Comparison of ENCODE assay signal across 10 cellular contexts in the genomic region with DNA sequence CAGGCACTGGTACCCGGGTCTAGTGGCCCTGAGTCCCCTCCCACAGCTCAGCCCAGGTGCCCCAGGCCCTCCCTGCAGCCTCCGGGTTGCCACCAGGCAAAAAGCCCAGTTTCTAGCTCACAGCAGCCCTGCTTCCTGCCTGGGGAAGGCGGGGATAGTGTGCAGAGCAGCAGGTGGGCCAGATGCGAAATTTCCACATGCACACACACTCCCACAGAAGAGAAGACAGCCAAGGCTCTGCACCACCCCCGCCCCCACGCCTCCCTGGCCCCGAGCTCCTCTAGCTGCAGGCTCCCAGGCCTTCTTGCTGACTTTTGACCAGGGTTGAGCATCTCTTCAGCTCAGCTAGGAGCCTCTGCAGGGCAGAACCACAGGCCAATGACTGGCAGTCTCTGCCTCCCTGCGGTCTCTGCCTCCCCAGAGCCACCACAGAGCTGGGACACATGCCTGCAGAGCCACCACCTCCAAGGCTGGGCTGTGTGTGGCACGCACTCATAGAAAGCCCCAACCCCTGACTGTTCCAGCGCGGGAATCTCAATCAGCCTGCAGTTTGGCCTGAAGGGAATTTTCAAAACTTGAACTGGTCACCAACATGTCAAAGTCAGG. TPM values are rescaled to one million over a fixed set of nuclear protein-coding genes. Genes with fewer than 3 reads are reported as not detected.
DNase-seq lines count a peak whose midpoint lies in the region; ATAC-seq and TF ChIP-seq lines count a peak whose summit lies in the region.
"Had no signal": no experiment of that assay in that cellular context is flagged by ENCODE, and none has a peak within 500 bp of the region (broad histone marks: within the 10 kb centered on the region; RNA-seq: fewer than 3 reads in every experiment).

No MANE protein-coding gene starts in this region.

- peaks cover 22% of the 10 kb centered on the region for H3K36me3 Mint-ChIP-seq in activated T-cell treated with anti-CD3 and anti-CD28 coated beads, Interleukin-2, amount 50 U/mL, for 4 hours (ENCODE audit: insufficient read depth)

- H3K27me3 Mint-ChIP-seq in activated T-cell treated with anti-CD3 and anti-CD28 coated beads, Interleukin-2, amount 50 U/mL, for 4 hours (ENCODE audit: low read depth) = no peaks in the 10 kb centered on the region
- H3K27me3 Mint-ChIP-seq in stimulated activated naive CD8-positive, alpha-beta T cell treated with anti-CD3 and anti-CD28 coated beads, Interleukin-15, amount 100 ng/mL, for 72 hours = no peaks in the 10 kb centered on the region

- no peak for DNase-seq in activated T-cell treated with anti-CD3 and anti-CD28 coated beads, Interleukin-2, amount 50 U/mL, for 4 hours
- no peak for DNase-seq in activated T-cell treated with anti-CD3 and anti-CD28 coated beads for 4 hours
- peak; percentile 28 for DNase-seq in NCI-H1092 (lab: John Stamatoyannopoulos, UW)
- DNase-seq in cardiac fibroblast (ENCODE audit: low read depth in 2 of 2) = peak; percentile 18 to 56
- DNase-seq in stimulated activated naive CD8-positive, alpha-beta T cell treated with anti-CD3 and anti-CD28 coated beads, Interleukin-15, amount 100 ng/mL, for 72 hours = peak; percentile 43 to 63
- no peak for DNase-seq in SKM-1 (lab: John Stamatoyannopoulos, UW; ENCODE audit: unreplicated experiment)
- no peak for DNase-seq in hypothalamus (lab: John Stamatoyannopoulos, UW)
- DNase-seq in GM03348 (ENCODE audit: low spot score) = no peak

- H3K4me1 Mint-ChIP-seq in activated T-cell treated with anti-CD3 and anti-CD28 coated beads, Interleukin-2, amount 50 U/mL, for 4 hours (ENCODE audit: low read depth) = peaks cover 38% of the 10 kb centered on the region
- peaks cover 67% of the 10 kb centered on the region for H3K4me1 Mint-ChIP-seq in stimulated activated naive CD8-positive, alpha-beta T cell treated with anti-CD3 and anti-CD28 coated beads, Interleukin-15, amount 100 ng/mL, for 72 hours

- no peak overlapping the region for H3K4me3 ChIP-seq in cardiac fibroblast (replicated peaks in 1 of 2; ENCODE audit: low read depth in 2 of 2, low read length in 2 of 2)
- H3K4me3 ChIP-seq: thoracic aorta had no signal

- TF ChIP-seq CTCF in cardiac fibroblast (IDR thresholded peaks at IDR 0.05; ENCODE audit: low read depth, low read length) = no peak

- ATAC-seq in activated T-cell treated with anti-CD3 and anti-CD28 coated beads, Interleukin-2, amount 50 U/mL, for 4 hours = peak; percentile 76 to 82
- ATAC-seq in stimulated activated naive CD8-positive, alpha-beta T cell treated with anti-CD3 and anti-CD28 coated beads, Interleukin-15, amount 100 ng/mL, for 72 hours = peak; percentile 91

- H3K27ac Mint-ChIP-seq in stimulated activated naive CD8-positive, alpha-beta T cell treated with anti-CD3 and anti-CD28 coated beads, Interleukin-15, amount 100 ng/mL, for 72 hours = peak overlapping the region in 1 of 2 donors; percentile 90

- H3K4me3 Mint-ChIP-seq in activated T-cell treated with anti-CD3 and anti-CD28 coated beads, Interleukin-2, amount 50 U/mL, for 4 hours = no peak overlapping the region
- H3K4me3 Mint-ChIP-seq in stimulated activated naive CD8-positive, alpha-beta T cell treated with anti-CD3 and anti-CD28 coated beads, Interleukin-15, amount 100 ng/mL, for 72 hours = peak overlapping the region; percentile 35 to 72

- no peaks in the 10 kb centered on the region for H3K9me3 Mint-ChIP-seq in activated T-cell treated with anti-CD3 and anti-CD28 coated beads, Interleukin-2, amount 50 U/mL, for 4 hours
- H3K9me3 Mint-ChIP-seq in stimulated activated naive CD8-positive, alpha-beta T cell treated with anti-CD3 and anti-CD28 coated beads, Interleukin-15, amount 100 ng/mL, for 72 hours = no peaks in the 10 kb centered on the region

RNA-seq across cellular contexts. Expression of a gene that starts 7.2 kb away (rescaled TPM):
- 10 to 100 TPM; 33.7 to 38.7 (median 34.8) TPM for total RNA-seq in activated T-cell treated with anti-CD3 and anti-CD28 coated beads, Interleukin-2, amount 50 U/mL, for 4 hours

RNA-seq across cellular contexts. Expression of a gene that starts 20.2 kb away (rescaled TPM):
- 1 to 10 TPM; 1.5 to 4.8 (median 2.2) TPM for total RNA-seq in activated T-cell treated with anti-CD3 and anti-CD28 coated beads, Interleukin-2, amount 50 U/mL, for 4 hours
- total RNA-seq: LHCN-M2 had no signal

RNA-seq across cellular contexts. Expression of a gene that starts 44.1 kb away (rescaled TPM):
- 100 to 1,000 TPM; 211 to 261 (median 247) TPM for total RNA-seq in activated T-cell treated with anti-CD3 and anti-CD28 coated beads, Interleukin-2, amount 50 U/mL, for 4 hours

Comparison
In these comparisons a context has a peak if more than half of its experiments do, and no peak if none do; other contexts are left out.
1. DNase-seq: peak in NCI-H1092 (single experiment), cardiac fibroblast (2 of 2) and stimulated activated naive CD8-positive, alpha-beta T cell treated with anti-CD3 and anti-CD28 coated beads, Interleukin-15, amount 100 ng/mL, for 72 hours (2 of 2); none in activated T-cell treated with anti-CD3 and anti-CD28 coated beads, Interleukin-2, amount 50 U/mL, for 4 hours (single experiment), activated T-cell treated with anti-CD3 and anti-CD28 coated beads for 4 hours (single experiment), SKM-1 (single experiment), hypothalamus (0 of 51) and GM03348 (single experiment).